ENCODE assay signal across 1 cellular context in the genomic region with DNA sequence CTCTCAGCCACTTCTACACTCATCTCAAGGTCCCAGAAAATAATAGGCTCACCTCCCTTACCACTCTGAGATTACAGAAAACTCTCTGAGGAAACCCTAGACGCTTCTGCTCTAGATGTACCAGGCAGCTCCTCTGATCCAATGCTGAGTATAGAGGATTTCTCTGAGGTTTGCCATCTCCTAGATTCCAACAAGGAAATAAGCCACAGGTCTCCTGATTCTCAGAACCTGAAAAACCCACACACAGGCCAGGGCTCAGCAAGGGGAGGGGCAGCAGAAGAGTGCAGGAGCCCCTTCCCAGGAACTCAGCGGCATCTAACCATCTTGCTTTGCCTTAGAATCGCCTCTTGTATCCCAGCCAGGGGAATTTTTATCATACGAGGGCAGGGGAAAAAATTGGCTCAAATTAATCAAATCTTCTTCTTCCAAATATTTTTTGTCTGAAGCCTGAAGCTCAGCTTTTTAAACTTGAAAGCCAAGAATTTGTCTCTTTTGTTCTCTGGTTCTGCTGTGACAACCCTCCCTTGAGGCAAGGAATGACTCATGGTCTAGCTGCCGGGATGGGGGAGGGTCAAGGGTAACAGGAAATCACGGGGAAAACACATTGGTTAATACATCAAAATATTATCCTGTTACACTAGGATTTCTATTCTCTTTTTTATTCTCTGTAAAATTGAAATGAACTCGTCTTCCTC.
A peak's percentile ranks its signal among the peaks of the same experiment; 100 is the strongest.
TF ChIP-seq lines count a peak whose summit lies in the region.

No MANE protein-coding gene starts in this region.

TF ChIP-seq in GM23338, 12 proteins besides CTCF, POLR2A, EP300 and RAD21 (continued from another document):
- peak; percentile 14; the same call in 1 of the 2 replicates for TF ChIP-seq ZNF462 (CRISPR knock-in tag; IDR thresholded peaks at IDR 0.05)
- TF ChIP-seq JUNB (IDR thresholded peaks at IDR 0.05; ENCODE audit: unreplicated experiment) = no peak
- TF ChIP-seq, protein P1, sequence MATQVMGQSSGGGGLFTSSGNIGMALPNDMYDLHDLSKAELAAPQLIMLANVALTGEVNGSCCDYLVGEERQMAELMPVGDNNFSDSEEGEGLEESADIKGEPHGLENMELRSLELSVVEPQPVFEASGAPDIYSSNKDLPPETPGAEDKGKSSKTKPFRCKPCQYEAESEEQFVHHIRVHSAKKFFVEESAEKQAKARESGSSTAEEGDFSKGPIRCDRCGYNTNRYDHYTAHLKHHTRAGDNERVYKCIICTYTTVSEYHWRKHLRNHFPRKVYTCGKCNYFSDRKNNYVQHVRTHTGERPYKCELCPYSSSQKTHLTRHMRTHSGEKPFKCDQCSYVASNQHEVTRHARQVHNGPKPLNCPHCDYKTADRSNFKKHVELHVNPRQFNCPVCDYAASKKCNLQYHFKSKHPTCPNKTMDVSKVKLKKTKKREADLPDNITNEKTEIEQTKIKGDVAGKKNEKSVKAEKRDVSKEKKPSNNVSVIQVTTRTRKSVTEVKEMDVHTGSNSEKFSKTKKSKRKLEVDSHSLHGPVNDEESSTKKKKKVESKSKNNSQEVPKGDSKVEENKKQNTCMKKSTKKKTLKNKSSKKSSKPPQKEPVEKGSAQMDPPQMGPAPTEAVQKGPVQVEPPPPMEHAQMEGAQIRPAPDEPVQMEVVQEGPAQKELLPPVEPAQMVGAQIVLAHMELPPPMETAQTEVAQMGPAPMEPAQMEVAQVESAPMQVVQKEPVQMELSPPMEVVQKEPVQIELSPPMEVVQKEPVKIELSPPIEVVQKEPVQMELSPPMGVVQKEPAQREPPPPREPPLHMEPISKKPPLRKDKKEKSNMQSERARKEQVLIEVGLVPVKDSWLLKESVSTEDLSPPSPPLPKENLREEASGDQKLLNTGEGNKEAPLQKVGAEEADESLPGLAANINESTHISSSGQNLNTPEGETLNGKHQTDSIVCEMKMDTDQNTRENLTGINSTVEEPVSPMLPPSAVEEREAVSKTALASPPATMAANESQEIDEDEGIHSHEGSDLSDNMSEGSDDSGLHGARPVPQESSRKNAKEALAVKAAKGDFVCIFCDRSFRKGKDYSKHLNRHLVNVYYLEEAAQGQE (IDR thresholded peaks at IDR 0.05; ENCODE audit: unreplicated experiment) = no peak
TF ChIP-seq in GM23338: peak in this region for 1.
